24 cellular contexts compared by ENCODE assay signal in the genomic region with DNA sequence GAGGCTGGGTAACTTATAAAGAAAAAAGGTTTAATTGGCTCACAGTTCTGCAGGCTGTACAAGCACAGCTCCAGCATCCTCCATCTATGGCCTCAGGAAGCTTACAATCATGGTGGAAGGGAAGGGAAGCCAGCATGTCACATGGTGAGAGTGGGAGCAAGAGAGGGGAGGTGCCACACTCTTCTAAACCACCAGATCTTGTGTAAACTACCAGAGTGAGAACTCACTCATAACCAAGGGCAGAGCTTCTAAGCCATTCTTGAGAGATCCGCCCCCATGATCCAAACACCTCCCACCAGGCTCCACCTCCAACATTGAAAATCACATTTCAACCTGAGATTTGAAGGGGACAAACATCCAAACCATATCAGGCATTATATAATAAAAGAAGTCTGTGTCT.
"Had no signal": no experiment of that assay in that cellular context is flagged by ENCODE, and none has a peak within 500 bp of the region (broad histone marks: within the 10 kb centered on the region; RNA-seq: fewer than 3 reads in every experiment).

No MANE protein-coding gene starts in this region.

- H3K27me3 ChIP-seq: adrenal gland had no signal

- H3K4me1 Mint-ChIP-seq: activated naive CD8-positive, alpha-beta T cell treated with anti-CD3 and anti-CD28 coated beads, Interleukin-2, amount 10 ng/mL, durations not matched to agents 7 days and 5 days had no signal

- H3K36me3 ChIP-seq: adrenal gland, WERI-Rb-1 had no signal

- H3K4me1 ChIP-seq: adrenal gland had no signal

- H3K27me3 Mint-ChIP-seq: activated CD8-positive, alpha-beta T cell treated with anti-CD3 and anti-CD28 coated beads for 36 hours; T-helper 17 cell had no signal

- H3K4me3 ChIP-seq: adrenal gland had no signal

- H3K27ac Mint-ChIP-seq: activated CD8-positive, alpha-beta T cell treated with anti-CD3 and anti-CD28 coated beads for 36 hours; activated naive CD8-positive, alpha-beta T cell treated with anti-CD3 and anti-CD28 coated beads, Interleukin-2, amount 10 ng/mL, durations not matched to agents 7 days and 5 days; activated T-cell treated with anti-CD3 and anti-CD28 coated beads, Interleukin-2, amount 50 U/mL, for 72 hours; activated T-helper 2 cell treated with anti-CD3 and anti-CD28 coated beads, Interferon-gamma antibody, Interleukin-2, Interleukin-4, amounts not matched to agents 10 μg/mL and 5 μg/mL and 100 μg/mL, durations not matched to agents 14 hours and 24 hours and 36 hours; T-helper 17 cell had no signal

- ATAC-seq: activated CD4-positive, CD25-positive, alpha-beta regulatory T cell treated with anti-CD3 and anti-CD28 coated beads, Interleukin-2, amount 50 U/mL, for 24 hours; activated CD8-positive, alpha-beta T cell treated with anti-CD3 and anti-CD28 coated beads for 36 hours; activated T-cell treated with anti-CD3 and anti-CD28 coated beads, Interleukin-2, amount 50 U/mL, for 72 hours; T-helper 17 cell had no signal

- DNase-seq: activated CD4-positive, alpha-beta T cell treated with anti-CD3 and anti-CD28 coated beads for 4 hours; activated CD8-positive, alpha-beta memory T cell treated with anti-CD3 and anti-CD28 coated beads, Interleukin-2, amount 50 U/mL, for 4 hours; activated CD8-positive, alpha-beta T cell treated with anti-CD3 and anti-CD28 coated beads for 36 hours; activated gamma-delta T cell treated with Interleukin-2 at 50 U/mL for 16 hours; activated naive CD4-positive, alpha-beta T cell treated with anti-CD3 and anti-CD28 coated beads, Interleukin-2, amount 50 U/mL, for 16 hours; activated naive CD8-positive, alpha-beta T cell treated with anti-CD3 and anti-CD28 coated beads, Interleukin-2, amount 10 ng/mL, durations not matched to agents 7 days and 5 days; activated T-cell treated with anti-CD3 and anti-CD28 coated beads, Interleukin-2, amount 50 U/mL, for 72 hours; adrenal gland; anterior cingulate cortex; caudate nucleus; KBM-7; NCI-H1417 treated with DMSO at 0.1 percent for 48 hours; NCI-H1694; NCI-H2029; NCI-H2107; NCI-H2171 treated with DMSO at 0.1 percent for 48 hours; NCI-H526 treated with DMSO at 0.1 percent for 48 hours; NCI-H82; SIG-M5; T-helper 17 cell; T-helper 9 cell; WERI-Rb-1 had no signal

- H3K4me3 Mint-ChIP-seq: activated CD8-positive, alpha-beta T cell treated with anti-CD3 and anti-CD28 coated beads for 36 hours; activated naive CD8-positive, alpha-beta T cell treated with anti-CD3 and anti-CD28 coated beads, Interleukin-2, amount 10 ng/mL, durations not matched to agents 7 days and 5 days; activated T-cell treated with anti-CD3 and anti-CD28 coated beads, Interleukin-2, amount 50 U/mL, for 72 hours; T-helper 17 cell had no signal

- H3K27ac ChIP-seq: adrenal gland, WERI-Rb-1 had no signal
